ENCODE assay signal across 8 cellular contexts in the genomic region with DNA sequence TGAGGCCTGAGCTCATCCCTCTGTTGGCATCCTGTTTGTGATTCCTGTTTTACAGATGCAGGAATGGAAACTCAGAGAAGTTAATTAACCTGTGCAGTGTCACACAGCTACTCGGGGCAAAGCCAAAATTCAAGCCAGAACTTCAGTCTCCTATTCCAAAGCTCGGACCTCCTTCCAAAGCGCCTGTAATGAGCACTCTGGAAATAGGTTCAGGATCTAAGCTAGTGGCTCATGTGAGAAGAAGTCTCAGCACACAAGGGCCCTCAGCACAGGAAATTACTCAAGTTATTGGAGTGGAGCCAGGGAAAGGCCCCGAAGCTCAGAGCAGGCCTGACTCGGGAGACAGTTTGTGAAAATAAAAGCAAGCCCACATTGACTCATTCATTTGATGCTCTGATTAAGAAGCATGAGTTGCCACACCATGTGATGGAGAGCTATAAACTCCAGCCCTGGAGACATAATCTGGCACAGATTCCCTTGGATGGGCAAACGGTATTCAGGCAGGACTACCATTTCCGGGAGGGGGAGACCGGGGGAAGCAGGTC. TPM values are rescaled to one million over a fixed set of nuclear protein-coding genes. Genes with fewer than 3 reads are reported as not detected.
DNase-seq lines count a peak whose midpoint lies in the region; ATAC-seq and TF ChIP-seq lines count a peak whose summit lies in the region.

No MANE protein-coding gene starts in this region.

- H3K36me3 ChIP-seq in adrenal gland (replicated peaks in 1 of 2) = no peaks in the 10 kb centered on the region

- intact Hi-C loops in adrenal gland (cut with DNase I) = no loop called here

- TF ChIP-seq CTCF in adrenal gland (IDR thresholded peaks at IDR 0.05) = no peak

- no peaks in the 10 kb centered on the region for H3K27me3 ChIP-seq in adrenal gland

- peak overlapping the region in 3 of 5 donors; percentile 43 to 57 (median 57) for H3K27ac ChIP-seq in adrenal gland

- DNase-seq in AG20443 (ENCODE audit: low spot score) (peak; percentile 92), HPDE6-E6E7 (ENCODE audit: extremely low spot score) (peak; percentile 95), SW480 (ENCODE audit: low spot score) (peak; percentile 69), adrenal gland (peak; percentile 61 to 88 (median 82)), hippocampal formation (lab: John Stamatoyannopoulos, UW) (peak; percentile 31 to 46), retina (no peak)
- peak; percentile 19 to 33 for DNase-seq in stimulated activated CD4-positive, alpha-beta T cell treated with anti-CD3 and anti-CD28 coated beads, Interleukin-1b, Interleukin-23, amount 100 ng/mL, for 1 hour (ENCODE audit: low read depth in 2 of 2)

- ATAC-seq in GM19395 (IDR thresholded peaks at IDR 0.05; ENCODE audit: unreplicated experiment) = peak; percentile 82

- H3K4me3 ChIP-seq in adrenal gland = no peak overlapping the region

- no peaks in the 10 kb centered on the region for H3K9me3 ChIP-seq in adrenal gland (replicated peaks in 1 of 3)

- H3K4me1 ChIP-seq in adrenal gland (replicated peaks in 1 of 2) = peaks cover 10 to 16% of the 10 kb centered on the region in 2 donors

- 16 to 24% (median 19%) methylated on average over 8 of the region's 8 CpGs for WGBS in adrenal gland, 4 donors

- no peak for TF ChIP-seq POLR2A in adrenal gland (IDR thresholded peaks at IDR 0.05)

RNA-seq across cellular contexts. Expression of gene LYST, which starts 50.6 kb away (rescaled TPM):
- 10 to 100 TPM; 13.9 to 48.0 (median 21.3) TPM for total RNA-seq in adrenal gland
- polyA plus RNA-seq in adrenal gland = 10 to 100 TPM in 2 of 3 donors, 1 to 10 TPM in 1; 6.7 to 20.1 (median 10.5) TPM
